In genomic region chr6:7442467-7442866, GRCh38 we compare ENCODE assay signal across 10 cellular contexts. TPM values are rescaled to one million over a fixed set of nuclear protein-coding genes. Genes with fewer than 3 reads are reported as not detected.
"Had no signal": no experiment of that assay in that cellular context is flagged by ENCODE, and none has a peak within 500 bp of the region (broad histone marks: within the 10 kb centered on the region; RNA-seq: fewer than 3 reads in every experiment).

No MANE protein-coding gene starts in this region.

- H3K4me1 ChIP-seq: HAP-1 had no signal

- H3K36me3 ChIP-seq: HAP-1 had no signal

- ATAC-seq: HCT116, K562 had no signal

- H3K27ac ChIP-seq: GM23248 had no signal

- H3K4me3 ChIP-seq: GM23248, HAP-1, K562 had no signal

- DNase-seq: GM23248, GOT3, H7, HFFc6, IMR-90, KG1 had no signal

- H2AFZ ChIP-seq: GM23248 had no signal

- H3K9ac ChIP-seq: GM23248 had no signal

- H3K4me3 Mint-ChIP-seq: HFFc6 had no signal

- H3K9me3 ChIP-seq: HAP-1 had no signal

- H3K27ac Mint-ChIP-seq: HFFc6 had no signal

RNA-seq across cellular contexts. Expression of gene CAGE1, which starts 52.9 kb away (rescaled TPM):
- total RNA-seq: GM23248, H4, IMR-90 had no signal
